ENCODE assay signal across 16 cellular contexts in the genomic region with DNA sequence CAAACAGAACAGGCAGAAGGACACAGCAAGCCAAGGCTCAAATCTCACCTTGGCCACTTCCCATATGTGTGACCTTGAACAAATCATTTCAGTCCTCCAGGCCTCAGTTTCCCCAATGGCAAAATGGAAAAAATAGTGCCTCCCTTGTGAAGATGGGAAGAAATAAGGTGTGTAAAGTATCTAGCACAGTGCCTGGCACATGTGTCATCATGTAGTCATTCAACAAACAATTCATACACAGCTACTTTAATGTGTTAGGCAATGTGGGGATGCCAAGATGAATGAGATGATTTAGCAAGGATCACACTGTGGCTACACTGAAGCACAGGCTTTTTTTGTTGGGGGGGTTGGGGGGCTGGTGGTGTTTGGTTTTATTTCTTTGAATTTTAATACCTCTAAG. TPM values are rescaled to one million over a fixed set of nuclear protein-coding genes. Genes with fewer than 3 reads are reported as not detected.
A peak's percentile ranks its signal among the peaks of the same experiment; 100 is the strongest.
DNase-seq lines count a peak whose midpoint lies in the region; ATAC-seq, FAIRE-seq and TF ChIP-seq lines count a peak whose summit lies in the region.
"Had no signal": no experiment of that assay in that cellular context is flagged by ENCODE, and none has a peak within 500 bp of the region (broad histone marks: within the 10 kb centered on the region; RNA-seq: fewer than 3 reads in every experiment).

No MANE protein-coding gene starts in this region.

- 0 out of 2 replicates have a peak, but pooled peaks cover 4% of the 10 kb centered on the region for H3K79me1 ChIP-seq in H1 (ENCODE audit: low read depth, low read length)

- H3K9me3 Mint-ChIP-seq in CD8-positive, alpha-beta memory T cell, result no peaks in the 10 kb centered on the region
- H3K9me3 Mint-ChIP-seq in activated T-helper 17 cell treated with anti-CD3 and anti-CD28 coated beads, Interleukin-2, amount 50 U/mL, for 72 hours, result no peaks in the 10 kb centered on the region
- H3K9me3 Mint-ChIP-seq: IgD-negative memory B cell had no signal

- no peaks in the 10 kb centered on the region for H3K23me2 ChIP-seq in H1 (ENCODE audit: low read depth, low read length)

- peak overlapping the region in 4 of 7 donors; percentile 47 to 71 (median 57) for H3K4me3 Mint-ChIP-seq in CD8-positive, alpha-beta memory T cell
- peak overlapping the region; percentile 60 for H3K4me3 Mint-ChIP-seq in activated T-helper 17 cell treated with anti-CD3 and anti-CD28 coated beads, Interleukin-2, amount 50 U/mL, for 72 hours
- H3K4me3 Mint-ChIP-seq: B cell had no signal

- no peak for TF ChIP-seq POLR2A in H1 (IDR thresholded peaks at IDR 0.05; ENCODE audit: control extremely low read depth in 1 of 2, low read depth in 2 of 2, low read length in 2 of 2)

- H3K4me3 ChIP-seq in BLaER1 treated with 17β-estradiol and CSF1 and Interleukin-3, amounts not matched to agents 10 nM and 100 nM, result no peak overlapping the region
- H3K4me3 ChIP-seq in CD8-positive, alpha-beta memory T cell (ENCODE audit: low read length), result no peak overlapping the region
- no peak overlapping the region for H3K4me3 ChIP-seq in H1 (ENCODE audit: extremely low read depth in 1 of 4, insufficient read depth in 2 of 4, low read depth in 3 of 4, low read length in 4 of 4)
- H3K4me3 ChIP-seq in MM.1S (ENCODE audit: low read length), result no peak overlapping the region
- H3K4me3 ChIP-seq: SJCRH30 had no signal

- H2BK5ac ChIP-seq in H1 (ENCODE audit: low read depth, low read length), result 0 out of 2 replicates have a peak overlapping the region, but pooled peaks have one; percentile 35

- no peak for ATAC-seq in activated T-helper 17 cell treated with anti-CD3 and anti-CD28 coated beads, Interleukin-2, amount 50 U/mL, for 72 hours (replicated peaks)
- ATAC-seq in HG03521 (IDR thresholded peaks at IDR 0.05; ENCODE audit: unreplicated experiment), result no peak

- no peaks in the 10 kb centered on the region for H3K9me2 ChIP-seq in MM.1S (replicated peaks; ENCODE audit: insufficient read depth, low read length)

- no peaks in the 10 kb centered on the region for H3F3A ChIP-seq in MM.1S (ENCODE audit: insufficient read depth, low read length)

- H4K20me1 ChIP-seq in BLaER1 treated with 17β-estradiol and CSF1 and Interleukin-3, amounts not matched to agents 10 nM and 100 nM, result peaks cover 0 to 99% (median 16%) of the 10 kb centered on the region in 11 experiments; a peak in 18 of 22 replicates
- peaks cover 0 to 4% of the 10 kb centered on the region in 2 experiments for H4K20me1 ChIP-seq in H1 (replicated peaks in 1 of 2; ENCODE audit: control insufficient read depth in 1 of 2, insufficient read depth in 2 of 2, low read length in 2 of 2)
- no peaks in the 10 kb centered on the region for H4K20me1 ChIP-seq in MM.1S (ENCODE audit: insufficient read depth, low read length)

- TF ChIP-seq RAD21 in H1 (IDR thresholded peaks at IDR 0.05 in 1 of 2, conservative IDR thresholded peaks at IDR 0.05 in 1 of 2; ENCODE audit: low read depth in 2 of 2, low read length in 2 of 2), result no peak

- H3K79me2 ChIP-seq in H1 (ENCODE audit: control insufficient read depth in 1 of 2, insufficient read depth in 2 of 2, low read length in 2 of 2) (no peaks in the 10 kb centered on the region), MM.1S (ENCODE audit: low read length) (no peaks in the 10 kb centered on the region)

- FAIRE-seq in H1 (lab: Jason Lieb, UNC), result no peak
- FAIRE-seq: H54 had no signal

- H3K36me3 Mint-ChIP-seq in CD8-positive, alpha-beta memory T cell, result no peaks in the 10 kb centered on the region
- no peaks in the 10 kb centered on the region for H3K36me3 Mint-ChIP-seq in activated T-helper 17 cell treated with anti-CD3 and anti-CD28 coated beads, Interleukin-2, amount 50 U/mL, for 72 hours (ENCODE audit: low read depth)
- H3K36me3 Mint-ChIP-seq: IgD-negative memory B cell had no signal

- H2BK15ac ChIP-seq in H1 (ENCODE audit: low read length), result no peak overlapping the region; the same call in 1 of the 2 replicates

- no peak overlapping the region for H3K4ac ChIP-seq in H1 (replicated peaks; ENCODE audit: insufficient read length, low read depth, low read length)

- peaks cover 52 to 88% of the 10 kb centered on the region in 2 donors for H3K27me3 Mint-ChIP-seq in CD8-positive, alpha-beta memory T cell
- H3K27me3 Mint-ChIP-seq in activated T-helper 17 cell treated with anti-CD3 and anti-CD28 coated beads, Interleukin-2, amount 50 U/mL, for 72 hours, result peaks cover 81% of the 10 kb centered on the region

- peak overlapping the region in 2 of 8 donors; percentile 36 to 51 for H3K27ac Mint-ChIP-seq in CD8-positive, alpha-beta memory T cell
- H3K27ac Mint-ChIP-seq in activated T-helper 17 cell treated with anti-CD3 and anti-CD28 coated beads, Interleukin-2, amount 50 U/mL, for 72 hours, result no peak overlapping the region
- H3K27ac Mint-ChIP-seq: B cell had no signal

- H4K91ac ChIP-seq in H1 (replicated peaks; ENCODE audit: insufficient read length, low read length), result no peak overlapping the region

- no peak overlapping the region for H4K5ac ChIP-seq in H1 (ENCODE audit: insufficient read length, low read depth, low read length)

- TF ChIP-seq EP300 in H1 (IDR thresholded peaks at IDR 0.05; ENCODE audit: borderline replicate concordance in 1 of 2, low read depth in 2 of 2, low read length in 2 of 2), result no peak

- CTCF ChIA-PET in CD8-positive, alpha-beta memory T cell (lab: Charles Lee), result interaction anchor here (1.5 to 3.6 kb wide), 2 partner anchors 10 to 34 kb away, joined by 3 to 19 read pairs; no protein-coding TSS in a partner anchor
- CTCF ChIA-PET in H1 (lab: Charles Lee; ENCODE audit: partially characterized antibody), result interaction anchor here (0.7 to 32.0 kb wide), 8 partner anchors 8 to 129 kb away, joined by 3 to 914 read pairs (median 12); partner anchors contain the start of genes EPOP and SRCIN1

- no peak overlapping the region; the same call in 1 of the 2 replicates for H4K8ac ChIP-seq in H1 (ENCODE audit: extremely low read depth, insufficient read depth, low read length)

- H3K23ac ChIP-seq in H1 (ENCODE audit: insufficient read length), result no peak overlapping the region

- peaks cover 22 to 32% (median 32%) of the 10 kb centered on the region in 3 donors for H3K4me1 Mint-ChIP-seq in CD8-positive, alpha-beta memory T cell
- H3K4me1 Mint-ChIP-seq in activated T-helper 17 cell treated with anti-CD3 and anti-CD28 coated beads, Interleukin-2, amount 50 U/mL, for 72 hours, result peaks cover 16% of the 10 kb centered on the region

- H3K9ac ChIP-seq in BLaER1 treated with 17β-estradiol and CSF1 and Interleukin-3, amounts not matched to agents 10 nM and 100 nM, result peak overlapping the region in 3 of 11 experiments; percentile 37 to 80 (median 78); a peak in 4 of 22 replicates
- H3K9ac ChIP-seq in H1 (replicated peaks in 1 of 4; ENCODE audit: extremely low read depth in 1 of 4, low read depth in 3 of 4, low read length in 3 of 4) (no peak overlapping the region), MM.1S (ENCODE audit: low read length) (no peak overlapping the region)

- peaks cover 52 to 97% (median 80%) of the 10 kb centered on the region in 10 experiments for H3K4me1 ChIP-seq in BLaER1 treated with 17β-estradiol and CSF1 and Interleukin-3, amounts not matched to agents 10 nM and 100 nM
- H3K4me1 ChIP-seq in CD8-positive, alpha-beta memory T cell (ENCODE audit: insufficient read depth, low read length), result peaks cover 20% of the 10 kb centered on the region
- H3K4me1 ChIP-seq in H1 (replicated peaks in 1 of 4; ENCODE audit: control insufficient read depth in 3 of 4, insufficient read depth in 4 of 4, low read length in 3 of 4) (peaks cover 0 to 34% (median 20%) of the 10 kb centered on the region in 4 experiments; a peak in 6 of 7 replicates), MM.1S (ENCODE audit: low read length) (peaks cover 15% of the 10 kb centered on the region)

- no peak overlapping the region for H2BK120ac ChIP-seq in H1 (replicated peaks; ENCODE audit: low read depth, low read length)

- H3K27ac ChIP-seq in BLaER1 treated with 17β-estradiol and CSF1 and Interleukin-3, amounts not matched to agents 10 nM and 100 nM, result peak overlapping the region in 6 of 11 experiments; percentile 84 to 92 (median 86); a peak in 8 of 22 replicates
- H3K27ac ChIP-seq in CD8-positive, alpha-beta memory T cell (ENCODE audit: low read depth, low read length), result no peak overlapping the region
- H3K27ac ChIP-seq in H1 (ENCODE audit: low read depth, low read length) (no peak overlapping the region), MM.1S (ENCODE audit: low read length) (no peak overlapping the region)
- H3K27ac ChIP-seq: SJCRH30 had no signal

- H3K14ac ChIP-seq in H1 (ENCODE audit: insufficient read length), result no peak overlapping the region

- no peaks in the 10 kb centered on the region for H3K36me3 ChIP-seq in BLaER1 treated with 17β-estradiol and CSF1 and Interleukin-3, amounts not matched to agents 10 nM and 100 nM
- H3K36me3 ChIP-seq in CD8-positive, alpha-beta memory T cell (ENCODE audit: insufficient read depth, low read length), result no peaks in the 10 kb centered on the region
- no peaks in the 10 kb centered on the region; a peak in 1 of 8 replicates for H3K36me3 ChIP-seq in H1 (ENCODE audit: control insufficient read depth in 2 of 4, insufficient read depth in 4 of 4, low read length in 3 of 4)
- no peaks in the 10 kb centered on the region for H3K36me3 ChIP-seq in MM.1S (replicated peaks; ENCODE audit: insufficient read depth, low read length)
- H3K36me3 ChIP-seq: SJCRH30 had no signal

- H2BK12ac ChIP-seq in H1 (ENCODE audit: low read depth, low read length), result peak overlapping the region; percentile 31; the same call in 1 of the 2 replicates

- DNase-seq in CD8-positive, alpha-beta memory T cell, result no peak
- DNase-seq in H1 (ENCODE audit: low read depth in 1 of 2, low spot score in 2 of 2) (no peak), cerebellum (ENCODE audit: low spot score) (no peak), MM.1S (no peak)
- no peak for DNase-seq in activated CD8-positive, alpha-beta memory T cell treated with anti-CD3 and anti-CD28 coated beads for 24 hours
- DNase-seq: NCI-H187, NCI-H526 treated with DMSO at 0.1 percent for 48 hours had no signal

- no peak overlapping the region; the same call in 1 of the 2 replicates for H2AK5ac ChIP-seq in H1 (ENCODE audit: low read depth, low read length)

- peak overlapping the region; percentile 73 to 97 (median 91) for H3K4me2 ChIP-seq in BLaER1 treated with 17β-estradiol and CSF1 and Interleukin-3, amounts not matched to agents 10 nM and 100 nM
- H3K4me2 ChIP-seq in H1 (ENCODE audit: insufficient read depth in 1 of 2, low read depth in 2 of 2, low read length in 2 of 2), result no peak overlapping the region
- no peak overlapping the region for H3K4me2 ChIP-seq in MM.1S (ENCODE audit: low read depth, low read length)

- H2BK20ac ChIP-seq in H1 (ENCODE audit: low read length), result no peak overlapping the region

- TF ChIP-seq CTCF in H1 (IDR thresholded peaks at IDR 0.05; ENCODE audit: control extremely low read depth in 1 of 3, insufficient read depth in 1 of 3, low read depth in 1 of 3, low read length in 3 of 3) (no peak), MM.1S (IDR thresholded peaks at IDR 0.05; ENCODE audit: low read length) (no peak)

- no peak overlapping the region for H2AFZ ChIP-seq in H1 (ENCODE audit: low read length)
- H2AFZ ChIP-seq in MM.1S (ENCODE audit: low read length), result no peak overlapping the region

- POLR2A ChIA-PET in CD8-positive, alpha-beta memory T cell (lab: Charles Lee), result interaction anchor here (0.5 kb wide), 1 partner anchor 11 kb away, joined by 5 read pairs; no protein-coding TSS in a partner anchor
- POLR2A ChIA-PET in H1 (lab: Charles Lee; ENCODE audit: partially characterized antibody), result interaction anchor here (1.6 kb wide), 1 partner anchor 8 kb away, joined by 5 read pairs; no protein-coding TSS in a partner anchor

- H3K9me3 ChIP-seq in BLaER1 treated with 17β-estradiol and CSF1 and Interleukin-3, amounts not matched to agents 10 nM and 100 nM (replicated peaks in 1 of 11), result no peaks in the 10 kb centered on the region
- H3K9me3 ChIP-seq in CD8-positive, alpha-beta memory T cell (ENCODE audit: low read length), result no peaks in the 10 kb centered on the region
- H3K9me3 ChIP-seq in H1 (ENCODE audit: insufficient read depth in 2 of 2, low read depth in 1 of 2, low read length in 1 of 2), result no peaks in the 10 kb centered on the region
- no peaks in the 10 kb centered on the region for H3K9me3 ChIP-seq in MM.1S (replicated peaks; ENCODE audit: insufficient read depth, low read length)
- H3K9me3 ChIP-seq: SJCRH30 had no signal

- H3K56ac ChIP-seq in H1 (replicated peaks; ENCODE audit: insufficient read length, low read depth, low read length), result no peak overlapping the region

- no peak overlapping the region for H3K18ac ChIP-seq in H1 (ENCODE audit: extremely low read depth, low read length)

- H3K27me3 ChIP-seq in BLaER1 treated with 17β-estradiol and CSF1 and Interleukin-3, amounts not matched to agents 10 nM and 100 nM, result peaks cover 0 to 94% (median 6%) of the 10 kb centered on the region in 11 experiments; a peak in 10 of 22 replicates
- peaks cover 55% of the 10 kb centered on the region for H3K27me3 ChIP-seq in CD8-positive, alpha-beta memory T cell (ENCODE audit: insufficient read depth, low read length, poor library complexity, severe bottlenecking)
- H3K27me3 ChIP-seq in H1 (replicated peaks in 1 of 4; ENCODE audit: control insufficient read depth in 3 of 4, extremely low read depth in 1 of 4, insufficient read depth in 3 of 4, low read length in 3 of 4) (peaks cover 0 to 7% (median 0%) of the 10 kb centered on the region in 4 experiments; a peak in 3 of 7 replicates), MM.1S (replicated peaks; ENCODE audit: insufficient read depth, low read length) (peaks cover 73% of the 10 kb centered on the region)

RNA-seq across cellular contexts. Expression of gene SRCIN1, which starts 13.3 kb away (rescaled TPM):
- under 1 TPM; 0.04 to 0.50 TPM for total RNA-seq in CD8-positive, alpha-beta memory T cell
- not detected for polyA plus RNA-seq in CD8-positive, alpha-beta memory T cell
- total RNA-seq in activated T-helper 17 cell treated with anti-CD3 and anti-CD28 coated beads, Interleukin-2, amount 50 U/mL, for 72 hours, result under 1 TPM in 1 of 2 donors, not detected in 1; 0.71 TPM
- 3.8 and 4.1 TPM in 2 replicates for total RNA-seq in H1 (2021; fragmentation: NEBNext Ultra II Directional; extraction: Animal tissue kit (Norgen Biotek cat#: 25700))
- 2.8 and 4.2 TPM in 2 replicates for polyA plus RNA-seq in H1 (2011; rRNA removed)
- 2.3 TPM for polyA plus RNA-seq in H1 (2011; cell fraction: cytosol; rRNA removed)
- 14.3 TPM for polyA plus RNA-seq in H1 (2011; cell fraction: nucleus; rRNA removed)
- polyA plus RNA-seq in H1 (2012, experiment 1 of 2), result 5.2 to 6.7 TPM (median 6.1 TPM) in 4 replicates
- 2.0 TPM for polyA plus RNA-seq in H1 (2012, experiment 2 of 2)
- 1.7 TPM for polyA plus RNA-seq in H1 (2013, experiment 1 of 2)
- 1.3 TPM for polyA plus RNA-seq in H1 (2013, experiment 2 of 2)
- polyA minus RNA-seq in H1 (2011; rRNA and poly(A)+ RNA removed), result 2.0 and 3.7 TPM in 2 replicates
- polyA minus RNA-seq in H1 (2011; cell fraction: cytosol; rRNA and poly(A)+ RNA removed), result 5.5 TPM
- 9.6 TPM for polyA minus RNA-seq in H1 (2011; cell fraction: nucleus; rRNA and poly(A)+ RNA removed)
- total RNA-seq in cerebellum, result 34.7 TPM
- total RNA-seq: LHCN-M2 had no signal
- polyA plus RNA-seq: AG04450, IgD-negative memory B cell had no signal

Comparison
In these comparisons a context has a peak if more than half of its experiments do, and no peak if none do; other contexts are left out.
1. H3K27ac ChIP-seq: peak in BLaER1 treated with 17β-estradiol and CSF1 and Interleukin-3, amounts not matched to agents 10 nM and 100 nM (6 of 11); none in CD8-positive, alpha-beta memory T cell (single experiment), H1 (single experiment) and MM.1S (single experiment).
2. H3K4me2 ChIP-seq: peak in BLaER1 treated with 17β-estradiol and CSF1 and Interleukin-3, amounts not matched to agents 10 nM and 100 nM (11 of 11); none in H1 (0 of 2) and MM.1S (single experiment).